Comparison of ENCODE assay signal across 19 cellular contexts in genomic region chr13:60135344-60135743, GRCh38. TPM values are rescaled to one million over a fixed set of nuclear protein-coding genes. Genes with fewer than 3 reads are reported as not detected.
"Had no signal": no experiment of that assay in that cellular context is flagged by ENCODE, and none has a peak within 500 bp of the region (broad histone marks: within the 10 kb centered on the region; RNA-seq: fewer than 3 reads in every experiment).

No MANE protein-coding gene starts in this region.

- H3K36me3 Mint-ChIP-seq: stimulated activated effector memory CD8-positive, alpha-beta T cell treated with anti-CD3 and anti-CD28 coated beads, Interleukin-12 subunit alpha, Interleukin-12 subunit beta, amount 100 ng/mL, for 72 hours had no signal

- FAIRE-seq: frontal cortex had no signal

- H3K27me3 ChIP-seq: adrenal gland, heart right ventricle had no signal

- H3K27ac Mint-ChIP-seq: activated CD4-positive, alpha-beta memory T cell treated with anti-CD3 and anti-CD28 coated beads for 36 hours; activated CD4-positive, alpha-beta T cell treated with anti-CD3 and anti-CD28 coated beads for 36 hours; activated T-cell treated with anti-CD3 and anti-CD28 coated beads, Interleukin-2, amount 50 U/mL, for 24 hours; naive thymus-derived CD4-positive, alpha-beta T cell; stimulated activated effector memory CD8-positive, alpha-beta T cell treated with anti-CD3 and anti-CD28 coated beads, Interleukin-12 subunit alpha, Interleukin-12 subunit beta, amount 100 ng/mL, for 72 hours had no signal

- H3K4me1 ChIP-seq: adrenal gland, heart right ventricle, lower lobe of right lung had no signal

- H3K27me3 Mint-ChIP-seq: activated CD4-positive, alpha-beta memory T cell treated with anti-CD3 and anti-CD28 coated beads for 36 hours; activated CD4-positive, alpha-beta T cell treated with anti-CD3 and anti-CD28 coated beads for 36 hours; activated T-cell treated with anti-CD3 and anti-CD28 coated beads, Interleukin-2, amount 50 U/mL, for 24 hours; naive thymus-derived CD4-positive, alpha-beta T cell had no signal

- H3K36me3 ChIP-seq: adrenal gland, heart right ventricle, lower lobe of right lung, thoracic aorta had no signal

- H3K4me3 Mint-ChIP-seq: activated CD4-positive, alpha-beta memory T cell treated with anti-CD3 and anti-CD28 coated beads for 36 hours; activated CD4-positive, alpha-beta T cell treated with anti-CD3 and anti-CD28 coated beads for 36 hours; activated T-cell treated with anti-CD3 and anti-CD28 coated beads, Interleukin-2, amount 50 U/mL, for 24 hours; naive thymus-derived CD4-positive, alpha-beta T cell; stimulated activated effector memory CD8-positive, alpha-beta T cell treated with anti-CD3 and anti-CD28 coated beads, Interleukin-12 subunit alpha, Interleukin-12 subunit beta, amount 100 ng/mL, for 72 hours had no signal

- H3K9me3 ChIP-seq: adrenal gland, heart right ventricle, lower lobe of right lung, mucosa of descending colon, thoracic aorta had no signal

- DNase-seq: activated CD4-positive, alpha-beta memory T cell treated with anti-CD3 and anti-CD28 coated beads for 36 hours; activated CD4-positive, alpha-beta T cell treated with anti-CD3 and anti-CD28 coated beads for 36 hours; activated naive CD4-positive, alpha-beta T cell treated with anti-CD3 and anti-CD28 coated beads, Interleukin-2, amount 50 U/mL, for 16 hours; activated T-cell treated with anti-CD3 and anti-CD28 coated beads, Interleukin-2, amount 50 U/mL, for 24 hours; adrenal gland; cortex of kidney; effector CD8-positive, alpha-beta T cell; heart right ventricle; left colon; lower lobe of right lung; mucosa of descending colon; naive thymus-derived CD4-positive, alpha-beta T cell; retina; T-helper 1 cell had no signal

- H3K4me3 ChIP-seq: adrenal gland, heart right ventricle, lower lobe of right lung, mucosa of descending colon, thoracic aorta had no signal

- ATAC-seq: activated CD4-positive, alpha-beta T cell treated with anti-CD3 and anti-CD28 coated beads for 36 hours; heart right ventricle; left colon; lower lobe of right lung; mucosa of descending colon; naive thymus-derived CD4-positive, alpha-beta T cell; stimulated activated effector memory CD8-positive, alpha-beta T cell treated with anti-CD3 and anti-CD28 coated beads, Interleukin-12 subunit alpha, Interleukin-12 subunit beta, amount 100 ng/mL, for 72 hours had no signal

- H3K27ac ChIP-seq: adrenal gland, epithelial cell of prostate, heart right ventricle, lower lobe of right lung, thoracic aorta, VCaP had no signal

- H3K9me3 Mint-ChIP-seq: activated CD4-positive, alpha-beta memory T cell treated with anti-CD3 and anti-CD28 coated beads for 36 hours; activated T-cell treated with anti-CD3 and anti-CD28 coated beads, Interleukin-2, amount 50 U/mL, for 24 hours; naive thymus-derived CD4-positive, alpha-beta T cell; stimulated activated effector memory CD8-positive, alpha-beta T cell treated with anti-CD3 and anti-CD28 coated beads, Interleukin-12 subunit alpha, Interleukin-12 subunit beta, amount 100 ng/mL, for 72 hours had no signal

RNA-seq across cellular contexts. Expression of gene DIAPH3, which starts 28.4 kb away (rescaled TPM):
- polyA plus RNA-seq: naive thymus-derived CD4-positive, alpha-beta T cell had no signal
